ENCODE assay signal across 14 cellular contexts in the genomic region with DNA sequence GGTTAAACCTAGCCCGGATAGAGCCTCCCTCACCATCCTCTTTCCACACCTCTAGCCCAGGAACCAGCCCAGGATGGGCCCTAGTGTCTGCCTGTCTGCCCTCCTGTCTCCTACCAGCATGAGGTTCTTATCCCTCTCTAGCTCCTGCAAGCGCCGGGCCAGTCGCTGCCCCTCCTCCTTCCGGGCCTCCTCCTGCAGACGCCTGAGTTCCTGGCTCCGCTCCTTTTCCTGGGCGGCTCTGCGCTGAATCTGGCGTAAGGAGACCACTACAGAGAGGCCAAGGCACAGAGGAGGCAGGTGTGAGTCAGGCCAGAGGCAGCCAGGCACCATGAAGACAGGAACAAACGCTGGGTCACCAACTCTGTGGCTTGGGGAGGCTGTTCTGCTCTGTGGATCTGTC. TPM values are rescaled to one million over a fixed set of nuclear protein-coding genes. Genes with fewer than 3 reads are reported as not detected.
DNase-seq lines count a peak whose midpoint lies in the region; ATAC-seq, FAIRE-seq and TF ChIP-seq lines count a peak whose summit lies in the region.
"Had no signal": no experiment of that assay in that cellular context is flagged by ENCODE, and none has a peak within 500 bp of the region (broad histone marks: within the 10 kb centered on the region; RNA-seq: fewer than 3 reads in every experiment).

No MANE protein-coding gene starts in this region.

- no peaks in the 10 kb centered on the region for H3K4me1 Mint-ChIP-seq in CD14-positive monocyte

- H3K4me1 ChIP-seq in colonic mucosa, result no peaks in the 10 kb centered on the region

- no peaks in the 10 kb centered on the region for H3K27me3 ChIP-seq in colonic mucosa

- no peaks in the 10 kb centered on the region for H3K9me3 Mint-ChIP-seq in CD14-positive monocyte

- peak overlapping the region in 1 of 2 donors; percentile 26 for H3K9ac ChIP-seq in colonic mucosa (ENCODE audit: low read depth in 2 of 2, low read length in 2 of 2)

- TF ChIP-seq CTCF in colonic mucosa (IDR thresholded peaks at IDR 0.05) (no peak), CD14-positive monocyte (IDR thresholded peaks at IDR 0.05) (no peak)

- no peak overlapping the region for H3K4me3 Mint-ChIP-seq in CD14-positive monocyte

- DNase-seq in HTR-8/SVneo (ENCODE audit: insufficient read length, low spot score) (peak; percentile 42), colonic mucosa (no peak), iPS-NIHi7 (ENCODE audit: extremely low spot score) (peak; percentile 78), stromal cell of bone marrow (ENCODE audit: low read depth) (peak; percentile 36), NCI-H748 (lab: John Stamatoyannopoulos, UW; ENCODE audit: unreplicated experiment) (no peak), CD14-positive monocyte (ENCODE audit: low spot score) (no peak)
- no peak for DNase-seq in activated CD4-positive, CD25-positive, alpha-beta regulatory T cell treated with anti-CD3 and anti-CD28 coated beads, Interleukin-2, amount 50 U/mL, for 72 hours
- DNase-seq: activated CD4-positive, alpha-beta T cell treated with anti-CD3 and anti-CD28 coated beads, Interleukin-2, amount 50 U/mL, for 1 hour; anterior cingulate cortex; NCI-H1417; RPMI8226 had no signal

- no peaks in the 10 kb centered on the region for H3K36me3 ChIP-seq in colonic mucosa

- H3K27me3 Mint-ChIP-seq in CD14-positive monocyte (ENCODE audit: low read depth in 3 of 3), result peaks cover 0 to 12% (median 2%) of the 10 kb centered on the region in 3 donors

- peaks cover 22 to 25% of the 10 kb centered on the region in 2 donors for H3K36me3 Mint-ChIP-seq in CD14-positive monocyte

- intact Hi-C loops in colonic mucosa (cut with DNase I), result no loop called here
- intact Hi-C loops in CD14-positive monocyte (cut with micrococcal nuclease), result no loop called here

- H3K4me3 ChIP-seq in colonic mucosa, result no peak overlapping the region

- no peaks in the 10 kb centered on the region for H3K9me3 ChIP-seq in colonic mucosa

- ATAC-seq in HG02870 (IDR thresholded peaks at IDR 0.05; ENCODE audit: unreplicated experiment), result no peak

- no peak for FAIRE-seq in HTR-8/SVneo (lab: Jason Lieb, UNC)
- FAIRE-seq: G401.6 had no signal

- no peak overlapping the region for H3K27ac Mint-ChIP-seq in CD14-positive monocyte

- H3K27ac ChIP-seq in colonic mucosa, result peak overlapping the region; percentile 92

RNA-seq across cellular contexts. Expression of a gene that starts 4.3 kb away (rescaled TPM):
- total RNA-seq in colonic mucosa, result not detected
- polyA plus RNA-seq in CD14-positive monocyte, result not detected
- total RNA-seq: pulmonary artery endothelial cell had no signal

RNA-seq across cellular contexts. Expression of a gene that starts 14.5 kb away (rescaled TPM):
- 10 to 100 TPM; 31.8 to 55.4 TPM for total RNA-seq in colonic mucosa
- 1 to 10 TPM; 2.2 to 2.8 TPM for polyA plus RNA-seq in CD14-positive monocyte

RNA-seq across cellular contexts. Expression of a gene that starts 15.2 kb away (rescaled TPM):
- total RNA-seq in colonic mucosa, result 10 to 100 TPM in 1 of 2 donors, 1 to 10 TPM in 1; 8.8 to 39.6 TPM
- polyA plus RNA-seq in CD14-positive monocyte, result 1 to 10 TPM in 1 of 2 donors, under 1 TPM in 1; 0.75 to 1.1 TPM

RNA-seq across cellular contexts. Expression of a gene that starts 22.9 kb away (rescaled TPM):
- total RNA-seq in colonic mucosa, result not detected
- not detected for polyA plus RNA-seq in CD14-positive monocyte
- total RNA-seq: pulmonary artery endothelial cell had no signal

RNA-seq across cellular contexts. Expression of a gene that starts 27.3 kb away (rescaled TPM):
- 1 to 10 TPM; 3.4 to 7.0 TPM for total RNA-seq in colonic mucosa
- not detected for polyA plus RNA-seq in CD14-positive monocyte

Comparison
In these comparisons a context has a peak if more than half of its experiments do, and no peak if none do; other contexts are left out.
1. DNase-seq: peak in HTR-8/SVneo (single experiment), iPS-NIHi7 (single experiment) and stromal cell of bone marrow (single experiment); none in colonic mucosa (single experiment), NCI-H748 (single experiment), activated CD4-positive, CD25-positive, alpha-beta regulatory T cell treated with anti-CD3 and anti-CD28 coated beads, Interleukin-2, amount 50 U/mL, for 72 hours (single experiment) and CD14-positive monocyte (single experiment).